In genomic region chr1:976791-977190, GRCh38 we compare ENCODE assay signal across 13 cellular contexts. TPM values are rescaled to one million over a fixed set of nuclear protein-coding genes. Genes with fewer than 3 reads are reported as not detected.
"Had no signal": no experiment of that assay in that cellular context is flagged by ENCODE, and none has a peak within 500 bp of the region (broad histone marks: within the 10 kb centered on the region; RNA-seq: fewer than 3 reads in every experiment).

No MANE protein-coding gene starts in this region.

RNA-seq across cellular contexts. Expression of gene PERM1, which starts 5.1 kb away (rescaled TPM):
- total RNA-seq: activated CD4-positive, alpha-beta memory T cell treated with anti-CD3 and anti-CD28 coated beads, Interleukin-2, amount 10 ng/mL, durations not matched to agents 7 days and 5 days; activated CD4-positive, alpha-beta T cell treated with anti-CD3 and anti-CD28 coated beads, Interleukin-2, amount 10 ng/mL, durations not matched to agents 7 days and 5 days; activated naive CD4-positive, alpha-beta T cell treated with anti-CD3 and anti-CD28 coated beads, Interleukin-2, amount 50 U/mL, for 72 hours; activated naive CD8-positive, alpha-beta T cell treated with anti-CD3 and anti-CD28 coated beads, Interleukin-2, amount 10 ng/mL, durations not matched to agents 7 days and 5 days; activated T-cell treated with anti-CD3 and anti-CD28 coated beads, Interleukin-2, amount 50 U/mL, for 72 hours; ascending aorta; colonic mucosa; dermis microvascular lymphatic vessel endothelial cell; endothelial cell of umbilical vein; esophagus squamous epithelium; T-cell; T-helper 2 cell treated with Interferon-gamma antibody and Interleukin-4, amounts not matched to agents 100 ng/mL and 5 ng/mL, for 36 hours; WTC11 had no signal
- polyA plus RNA-seq: endothelial cell of umbilical vein had no signal

RNA-seq across cellular contexts. Expression of gene PLEKHN1, which starts 10.5 kb away (rescaled TPM):
- total RNA-seq: ascending aorta had no signal
